23 cellular contexts compared by ENCODE assay signal in genomic region chr4:6474705-6475457, GRCh38. TPM values are rescaled to one million over a fixed set of nuclear protein-coding genes. Genes with fewer than 3 reads are reported as not detected.
"Had no signal": no experiment of that assay in that cellular context is flagged by ENCODE, and none has a peak within 500 bp of the region (broad histone marks: within the 10 kb centered on the region; RNA-seq: fewer than 3 reads in every experiment).

No MANE protein-coding gene starts in this region.

- DNase-seq: activated CD4-positive, alpha-beta memory T cell treated with anti-CD3 and anti-CD28 coated beads for 36 hours; activated CD4-positive, alpha-beta T cell treated with anti-CD3 and anti-CD28 coated beads for 4 hours; activated gamma-delta T cell treated with Interleukin-2 at 50 U/mL for 16 hours; foreskin melanocyte; kidney; left lung; midbrain; nucleus accumbens; right cardiac atrium; small intestine; stimulated activated CD4-positive, alpha-beta T cell treated with anti-CD3 and anti-CD28 coated beads, Interleukin-4, amount 100 ng/mL, for 24 hours; stomach; testis; upper lobe of left lung had no signal

- H3K27me3 ChIP-seq: testis had no signal

- ATAC-seq: activated naive CD4-positive, alpha-beta T cell treated with anti-CD3 and anti-CD28 coated beads, Interleukin-2, amount 50 U/mL, for 72 hours; left lung; right cardiac atrium; stimulated activated effector memory CD8-positive, alpha-beta T cell treated with anti-CD3 and anti-CD28 coated beads, Interleukin-12 subunit alpha, Interleukin-12 subunit beta, amount 100 ng/mL, for 72 hours had no signal

- H3K4me3 ChIP-seq: adrenal gland, breast epithelium, left lung, prostate gland, SK-N-MC, stomach, testis, upper lobe of left lung had no signal

- H3K36me3 Mint-ChIP-seq: activated CD4-positive, alpha-beta memory T cell treated with anti-CD3 and anti-CD28 coated beads for 36 hours; activated naive CD4-positive, alpha-beta T cell treated with anti-CD3 and anti-CD28 coated beads, Interleukin-2, amount 50 U/mL, for 72 hours; stimulated activated effector memory CD8-positive, alpha-beta T cell treated with anti-CD3 and anti-CD28 coated beads, Interleukin-12 subunit alpha, Interleukin-12 subunit beta, amount 100 ng/mL, for 72 hours had no signal

- H3K27ac ChIP-seq: adrenal gland, breast epithelium, epithelial cell of prostate, left lung, prostate gland, SK-N-MC, stomach, testis, upper lobe of left lung had no signal

- H3K36me3 ChIP-seq: adrenal gland, breast epithelium, left lung, prostate gland, stomach, upper lobe of left lung had no signal

- H3K9me3 ChIP-seq: adrenal gland, breast epithelium, left lung, prostate gland, testis, upper lobe of left lung had no signal

- H3K4me1 Mint-ChIP-seq: nephron; stimulated activated effector memory CD8-positive, alpha-beta T cell treated with anti-CD3 and anti-CD28 coated beads, Interleukin-12 subunit alpha, Interleukin-12 subunit beta, amount 100 ng/mL, for 72 hours had no signal

- H3K9me3 Mint-ChIP-seq: activated CD4-positive, alpha-beta memory T cell treated with anti-CD3 and anti-CD28 coated beads for 36 hours; activated naive CD4-positive, alpha-beta T cell treated with anti-CD3 and anti-CD28 coated beads, Interleukin-2, amount 50 U/mL, for 72 hours; nephron; stimulated activated effector memory CD8-positive, alpha-beta T cell treated with anti-CD3 and anti-CD28 coated beads, Interleukin-12 subunit alpha, Interleukin-12 subunit beta, amount 100 ng/mL, for 72 hours had no signal

- H3K27ac Mint-ChIP-seq: activated CD4-positive, alpha-beta memory T cell treated with anti-CD3 and anti-CD28 coated beads for 36 hours; activated naive CD4-positive, alpha-beta T cell treated with anti-CD3 and anti-CD28 coated beads, Interleukin-2, amount 50 U/mL, for 72 hours; nephron; stimulated activated effector memory CD8-positive, alpha-beta T cell treated with anti-CD3 and anti-CD28 coated beads, Interleukin-12 subunit alpha, Interleukin-12 subunit beta, amount 100 ng/mL, for 72 hours had no signal

- H3K4me1 ChIP-seq: adrenal gland, prostate gland had no signal

- H3K4me3 Mint-ChIP-seq: activated CD4-positive, alpha-beta memory T cell treated with anti-CD3 and anti-CD28 coated beads for 36 hours; stimulated activated effector memory CD8-positive, alpha-beta T cell treated with anti-CD3 and anti-CD28 coated beads, Interleukin-12 subunit alpha, Interleukin-12 subunit beta, amount 100 ng/mL, for 72 hours had no signal

RNA-seq across cellular contexts. Expression of gene PPP2R2C, which starts 2.5 kb away (rescaled TPM):
- total RNA-seq: activated CD4-positive, alpha-beta memory T cell treated with anti-CD3 and anti-CD28 coated beads for 36 hours; activated naive CD4-positive, alpha-beta T cell treated with anti-CD3 and anti-CD28 coated beads, Interleukin-2, amount 50 U/mL, for 72 hours; T-helper 2 cell treated with Interferon-gamma antibody and Interleukin-4, amounts not matched to agents 100 ng/mL and 5 ng/mL, for 36 hours had no signal
